ENCODE assay signal across 18 cellular contexts in genomic region chr5:56422060-56422762, GRCh38.
DNase-seq lines count a peak whose midpoint lies in the region; ATAC-seq and TF ChIP-seq lines count a peak whose summit lies in the region.
"Had no signal": no experiment of that assay in that cellular context is flagged by ENCODE, and none has a peak within 500 bp of the region (broad histone marks: within the 10 kb centered on the region; RNA-seq: fewer than 3 reads in every experiment).

No MANE protein-coding gene starts in this region.

- WGBS in aorta, 2 donors = 4 to 10% methylated on average over 5 of the region's 5 CpGs

- no peaks in the 10 kb centered on the region for H3K27me3 ChIP-seq in aorta (ENCODE audit: control insufficient read depth in 1 of 2, insufficient read depth in 2 of 2, low read length in 1 of 2)
- H3K27me3 ChIP-seq: foreskin keratinocyte had no signal

- H3K36me3 ChIP-seq in aorta (ENCODE audit: control insufficient read depth in 1 of 2, insufficient read depth in 2 of 2, low read length in 1 of 2) = no peaks in the 10 kb centered on the region

- no peaks in the 10 kb centered on the region for H3K4me1 Mint-ChIP-seq in MCF 10A (ENCODE audit: insufficient read depth, unreplicated experiment)
- peaks cover 20% of the 10 kb centered on the region for H3K4me1 Mint-ChIP-seq in chondrocyte (ENCODE audit: low read depth)
- peaks cover 16% of the 10 kb centered on the region for H3K4me1 Mint-ChIP-seq in mesothelial cell of epicardium
- H3K4me1 Mint-ChIP-seq: activated CD4-positive, alpha-beta memory T cell treated with anti-CD3 and anti-CD28 coated beads, Interleukin-2, amount 10 ng/mL, durations not matched to agents 7 days and 5 days; CD4-positive, CD25-positive, alpha-beta regulatory T cell; central memory CD8-positive, alpha-beta T cell; endodermal cell had no signal

- H3K9me3 ChIP-seq in aorta (ENCODE audit: control insufficient read depth, low read length) = no peaks in the 10 kb centered on the region

- in situ Hi-C loops in T47D (cut with HindIII; ENCODE audit: low pct_unique_long_range_greater_than_20kb, low sequenced_read_pairs) = no loop called here

- ATAC-seq in aorta (ENCODE audit: low FRiP score) = peak; percentile 81
- ATAC-seq: A549, foreskin keratinocyte had no signal

- DNase-seq in T47D (ENCODE audit: low read depth in 1 of 2, low spot score in 1 of 2) = peak; percentile 65 to 99
- DNase-seq in MCF 10A (ENCODE audit: unreplicated experiment) = no peak
- DNase-seq in chondrocyte (ENCODE audit: low spot score) = no peak
- no peak for DNase-seq in mesothelial cell of epicardium (ENCODE audit: low spot score in 2 of 2, unreplicated experiment in 2 of 2)
- DNase-seq in aorta = no peak
- no peak for DNase-seq in T1000 (lab: John Stamatoyannopoulos, UW)
- DNase-seq in MV-4-11 (lab: John Stamatoyannopoulos, UW) = no peak
- DNase-seq in NCI-H187 treated with DMSO at 0.1 percent for 48 hours (lab: John Stamatoyannopoulos, UW) = no peak
- DNase-seq: activated CD4-positive, alpha-beta memory T cell treated with anti-CD3 and anti-CD28 coated beads, Interleukin-2, amount 10 ng/mL, durations not matched to agents 7 days and 5 days; CD4-positive, CD25-positive, alpha-beta regulatory T cell; endodermal cell; foreskin keratinocyte; GM23248; NCI-H446 treated with DMSO at 0.1 percent for 48 hours; occipital lobe; SK-N-SH had no signal

- peak overlapping the region in 1 of 2 donors; percentile 10 for H3K27ac ChIP-seq in aorta (ENCODE audit: low read depth in 1 of 2, low read length in 2 of 2)
- H3K27ac ChIP-seq: A549, foreskin keratinocyte, GM23248 had no signal

- H3K4me3 Mint-ChIP-seq in MCF 10A (ENCODE audit: unreplicated experiment) (no peak overlapping the region), chondrocyte (ENCODE audit: unreplicated experiment) (no peak overlapping the region), mesothelial cell of epicardium (no peak overlapping the region)
- H3K4me3 Mint-ChIP-seq: activated CD4-positive, alpha-beta memory T cell treated with anti-CD3 and anti-CD28 coated beads, Interleukin-2, amount 10 ng/mL, durations not matched to agents 7 days and 5 days; CD4-positive, CD25-positive, alpha-beta regulatory T cell; central memory CD8-positive, alpha-beta T cell; endodermal cell had no signal

- intact Hi-C loops in MCF 10A (cut with micrococcal nuclease) = no loop called here
- intact Hi-C loops in aorta (cut with DNase I) = loop anchor here (10.0 kb wide), 2 partner anchors 53 to 393 kb away; partner anchors contain the start of gene MAP3K1 (in 1 of the 2)

- H3K27ac Mint-ChIP-seq in MCF 10A (ENCODE audit: low read depth, unreplicated experiment) (no peak overlapping the region), chondrocyte (ENCODE audit: unreplicated experiment) (peak overlapping the region; percentile 10), mesothelial cell of epicardium (peak overlapping the region; percentile 48)
- H3K27ac Mint-ChIP-seq: activated CD4-positive, alpha-beta memory T cell treated with anti-CD3 and anti-CD28 coated beads, Interleukin-2, amount 10 ng/mL, durations not matched to agents 7 days and 5 days; CD4-positive, CD25-positive, alpha-beta regulatory T cell; endodermal cell had no signal

- POLR2A ChIA-PET in MCF 10A (lab: Yijun Ruan, JAX) = interaction anchor here (0.5 to 1.2 kb wide), 2 partner anchors 10 to 56 kb away, joined by 3 read pairs; no protein-coding TSS in a partner anchor

- H3K4me3 ChIP-seq in aorta (ENCODE audit: low read length in 2 of 2) = no peak overlapping the region
- H3K4me3 ChIP-seq: A549, GM23248 had no signal

- H3K36me3 Mint-ChIP-seq in MCF 10A (ENCODE audit: insufficient read depth, unreplicated experiment) = no peaks in the 10 kb centered on the region
- peaks cover 5% of the 10 kb centered on the region for H3K36me3 Mint-ChIP-seq in chondrocyte (ENCODE audit: low read depth)
- peaks cover 25% of the 10 kb centered on the region for H3K36me3 Mint-ChIP-seq in mesothelial cell of epicardium

- CTCF ChIA-PET in MCF 10A (lab: Yijun Ruan, JAX) = interaction anchor here (0.7 kb wide), 2 partner anchors 9 to 201 kb away, joined by 3 to 4 read pairs; no protein-coding TSS in a partner anchor

- no TSS peak for BruUV-seq in MCF 10A (replicated peaks; lab: Mats Ljungman, UMichigan)

- peaks cover 4 to 7% of the 10 kb centered on the region in 2 donors for H3K4me1 ChIP-seq in aorta (ENCODE audit: control insufficient read depth in 1 of 2, insufficient read depth in 2 of 2, low read length in 2 of 2)
- H3K4me1 ChIP-seq: A549, foreskin keratinocyte had no signal

- H3K27me3 Mint-ChIP-seq in MCF 10A (ENCODE audit: insufficient read depth, unreplicated experiment) = no peaks in the 10 kb centered on the region
- H3K27me3 Mint-ChIP-seq in chondrocyte (ENCODE audit: low read depth) = no peaks in the 10 kb centered on the region
- H3K27me3 Mint-ChIP-seq in mesothelial cell of epicardium (ENCODE audit: low read depth) = no peaks in the 10 kb centered on the region
- H3K27me3 Mint-ChIP-seq: activated CD4-positive, alpha-beta memory T cell treated with anti-CD3 and anti-CD28 coated beads, Interleukin-2, amount 10 ng/mL, durations not matched to agents 7 days and 5 days had no signal

- H3K9me3 Mint-ChIP-seq in MCF 10A (ENCODE audit: unreplicated experiment) = peaks cover 17% of the 10 kb centered on the region
- peaks cover 19% of the 10 kb centered on the region for H3K9me3 Mint-ChIP-seq in chondrocyte (ENCODE audit: low read depth)
- H3K9me3 Mint-ChIP-seq in mesothelial cell of epicardium = peaks cover 47% of the 10 kb centered on the region

- TF ChIP-seq CTCF in MCF 10A (IDR thresholded peaks at IDR 0.05; ENCODE audit: unreplicated experiment) (no peak), chondrocyte (IDR thresholded peaks at IDR 0.05) (no peak), mesothelial cell of epicardium (IDR thresholded peaks at IDR 0.05; ENCODE audit: unreplicated experiment) (no peak)

Comparison
In these comparisons a context has a peak if more than half of its experiments do, and no peak if none do; other contexts are left out.
1. DNase-seq: peak in T47D (2 of 2); none in MCF 10A (single experiment), chondrocyte (single experiment), mesothelial cell of epicardium (0 of 2), aorta (0 of 2), T1000 (single experiment), MV-4-11 (single experiment) and NCI-H187 treated with DMSO at 0.1 percent for 48 hours (single experiment).